In the genomic region with DNA sequence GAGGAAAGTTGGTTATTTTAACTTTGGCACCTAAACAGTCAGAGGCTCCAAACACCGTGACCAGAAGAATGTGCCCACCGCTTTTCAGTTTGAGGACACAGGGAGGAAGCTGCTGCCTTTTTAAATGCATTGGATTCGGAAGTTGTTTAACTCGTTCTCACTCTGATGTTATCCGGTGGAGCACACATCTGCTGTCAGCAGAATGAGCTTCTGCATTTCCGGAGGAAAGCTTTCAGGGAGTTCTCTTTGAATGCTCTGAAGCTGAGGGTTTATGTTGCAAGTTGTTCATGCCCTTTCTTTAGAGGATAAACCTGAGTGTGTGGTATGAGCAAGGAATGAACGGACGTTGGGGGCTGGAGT, we compare ENCODE assay signal across 8 cellular contexts.
DNase-seq lines count a peak whose midpoint lies in the region; TF ChIP-seq lines count a peak whose summit lies in the region.

No MANE protein-coding gene starts in this region.

- H3K27me3 ChIP-seq in breast epithelium (no peaks in the 10 kb centered on the region), trophoblast cell (ENCODE audit: insufficient read depth, low read length) (no peaks in the 10 kb centered on the region)

- H3K4me1 Mint-ChIP-seq in MCF 10A (ENCODE audit: insufficient read depth, unreplicated experiment), result peaks cover 50% of the 10 kb centered on the region

- intact Hi-C loops in breast epithelium (cut with DNase I; ENCODE audit: low total_unique reads), result no loop called here
- intact Hi-C loops in MCF 10A (cut with micrococcal nuclease), result no loop called here

- H3K4me3 ChIP-seq in breast epithelium (peak overlapping the region; percentile 29 to 50 (median 32)), trophoblast cell (ENCODE audit: low read depth, low read length) (no peak overlapping the region)

- peaks cover 20% of the 10 kb centered on the region for H3K79me2 ChIP-seq in trophoblast cell (ENCODE audit: control insufficient read depth, insufficient read depth, low read length, poor library complexity)

- H3K23ac ChIP-seq in trophoblast cell (ENCODE audit: low read length), result no peak overlapping the region

- no peaks in the 10 kb centered on the region for H3K9me3 ChIP-seq in breast epithelium
- H3K9me3 ChIP-seq in trophoblast cell (ENCODE audit: insufficient read depth, low read depth, low read length), result no peaks in the 10 kb centered on the region

- no peak overlapping the region for H3K4me3 Mint-ChIP-seq in MCF 10A (ENCODE audit: unreplicated experiment)

- peak overlapping the region; percentile 99 for H4K91ac ChIP-seq in trophoblast cell (ENCODE audit: low read depth, low read length)

- H3K27ac Mint-ChIP-seq in MCF 10A (ENCODE audit: low read depth, unreplicated experiment), result no peak overlapping the region

- POLR2A ChIA-PET in MCF 10A (lab: Yijun Ruan, JAX), result interaction anchor here (2.0 kb wide), 1 partner anchor 16 kb away, joined by 5 read pairs; no protein-coding TSS in a partner anchor

- H3K27ac ChIP-seq in breast epithelium (peak overlapping the region; percentile 85 to 91), trophoblast cell (ENCODE audit: low read depth, low read length) (peak overlapping the region; percentile 98)

- H3K36me3 Mint-ChIP-seq in MCF 10A (ENCODE audit: insufficient read depth, unreplicated experiment), result peaks cover 6% of the 10 kb centered on the region

- H3K14ac ChIP-seq in trophoblast cell (ENCODE audit: low read length), result no peak overlapping the region

- H2BK5ac ChIP-seq in trophoblast cell (ENCODE audit: low read depth, low read length, poor library complexity), result peak overlapping the region; percentile 98

- BruUV-seq in MCF 10A (replicated peaks; lab: Mats Ljungman, UMichigan), result no TSS peak

- H3K27me3 Mint-ChIP-seq in MCF 10A (ENCODE audit: insufficient read depth, unreplicated experiment), result no peaks in the 10 kb centered on the region

- peak in 1 of 2 donors; percentile 41 for DNase-seq in breast epithelium (ENCODE audit: low spot score in 2 of 2)
- no peak for DNase-seq in MCF 10A (ENCODE audit: unreplicated experiment)
- DNase-seq in SW480 (ENCODE audit: low spot score), result peak; percentile 18
- peak; percentile 50 for DNase-seq in fibroblast of peridontal ligament (ENCODE audit: extremely low read depth)
- DNase-seq in trophoblast cell, result peak; percentile 67 to 94
- no peak for DNase-seq in 8988T
- no peak for DNase-seq in T1000 (lab: John Stamatoyannopoulos, UW)
- DNase-seq in stimulated activated CD8-positive, alpha-beta memory T cell treated with anti-CD3 and anti-CD28 coated beads, Interleukin-4, amount 100 ng/mL, for 48 hours, result no peak

- H2AK5ac ChIP-seq in trophoblast cell (ENCODE audit: low read length), result no peak overlapping the region

- no peak for TF ChIP-seq POLR2A in breast epithelium (IDR thresholded peaks at IDR 0.05)

- H2BK120ac ChIP-seq in trophoblast cell (ENCODE audit: insufficient read depth, low read length, poor library complexity), result no peak overlapping the region

- TF ChIP-seq CTCF in breast epithelium (IDR thresholded peaks at IDR 0.05) (no peak), MCF 10A (IDR thresholded peaks at IDR 0.05; ENCODE audit: unreplicated experiment) (no peak)

- peaks cover 53% of the 10 kb centered on the region for H3K79me1 ChIP-seq in trophoblast cell (ENCODE audit: low read length)

- H3K4ac ChIP-seq in trophoblast cell (ENCODE audit: low read depth, low read length), result no peak overlapping the region

- H3K9ac ChIP-seq in trophoblast cell (ENCODE audit: low read length), result no peak overlapping the region

- H3K36me3 ChIP-seq in breast epithelium, result no peaks in the 10 kb centered on the region
- H3K36me3 ChIP-seq in trophoblast cell (ENCODE audit: control insufficient read depth in 1 of 2, insufficient read depth in 2 of 2, low read length in 2 of 2), result no peaks in the 10 kb centered on the region

- H3K9me3 Mint-ChIP-seq in MCF 10A (ENCODE audit: unreplicated experiment), result no peaks in the 10 kb centered on the region

- peaks cover 26 to 34% of the 10 kb centered on the region in 2 donors for H3K4me1 ChIP-seq in breast epithelium
- H3K4me1 ChIP-seq in trophoblast cell (ENCODE audit: control insufficient read depth in 1 of 2, insufficient read depth in 2 of 2, low read length in 2 of 2), result peaks cover 57 to 68% of the 10 kb centered on the region in 2 experiments

- peak overlapping the region; percentile 52 for H4K8ac ChIP-seq in trophoblast cell (ENCODE audit: low read depth, low read length)

- H3K4me2 ChIP-seq in trophoblast cell (ENCODE audit: low read length), result peak overlapping the region; percentile 58

- no peak overlapping the region for H2AFZ ChIP-seq in trophoblast cell (ENCODE audit: insufficient read depth, low read length, poor library complexity)

- CTCF ChIA-PET in MCF 10A (lab: Yijun Ruan, JAX), result interaction anchor here (0.7 to 14.2 kb wide), 3 partner anchors 72 to 615 kb away, joined by 4 to 488 read pairs (median 4); no protein-coding TSS in a partner anchor

- no CpG with 5 or more reads among the region's 8 CpGs for WGBS in trophoblast cell (ENCODE audit: extremely low coverage, insufficient coverage, insufficient read length)

- H2BK12ac ChIP-seq in trophoblast cell (ENCODE audit: low read length), result no peak overlapping the region

- no peak overlapping the region for H4K12ac ChIP-seq in trophoblast cell (ENCODE audit: low read depth, low read length)

- no peak overlapping the region for H3K18ac ChIP-seq in trophoblast cell (ENCODE audit: low read length)

Comparison
In these comparisons a context has a peak if more than half of its experiments do, and no peak if none do; other contexts are left out.
1. DNase-seq: peak in SW480 (single experiment), fibroblast of peridontal ligament (single experiment) and trophoblast cell (2 of 2); none in MCF 10A (single experiment), 8988T (single experiment), T1000 (single experiment) and stimulated activated CD8-positive, alpha-beta memory T cell treated with anti-CD3 and anti-CD28 coated beads, Interleukin-4, amount 100 ng/mL, for 48 hours (single experiment).